ENCODE assay signal across 15 cellular contexts in genomic region chr1:176692431-176692830, GRCh38.
DNase-seq lines count a peak whose midpoint lies in the region; ATAC-seq lines count a peak whose summit lies in the region.
"Had no signal": no experiment of that assay in that cellular context is flagged by ENCODE, and none has a peak within 500 bp of the region (broad histone marks: within the 10 kb centered on the region; RNA-seq: fewer than 3 reads in every experiment).

No MANE protein-coding gene starts in this region.

- peak overlapping the region; percentile 63 for H4K91ac ChIP-seq in trophoblast cell (ENCODE audit: low read depth, low read length)

- H3K36me3 ChIP-seq in trophoblast cell (ENCODE audit: control insufficient read depth in 1 of 2, insufficient read depth in 2 of 2, low read length in 2 of 2): no peaks in the 10 kb centered on the region
- H3K36me3 ChIP-seq: suprapubic skin had no signal

- intact Hi-C loops in head of caudate nucleus (cut with DNase I): no loop called here

- H3K4me2 ChIP-seq in trophoblast cell (ENCODE audit: low read length): no peak overlapping the region

- H3K4ac ChIP-seq in trophoblast cell (ENCODE audit: low read depth, low read length): no peak overlapping the region

- H2AK5ac ChIP-seq in trophoblast cell (ENCODE audit: low read length): peak overlapping the region; percentile 55

- H2BK12ac ChIP-seq in trophoblast cell (ENCODE audit: low read length): peak overlapping the region; percentile 55

- H3K14ac ChIP-seq in trophoblast cell (ENCODE audit: low read length): peak overlapping the region; percentile 21

- DNase-seq in D341Med (ENCODE audit: low spot score) (peak; percentile 44), NCI-H2171 (lab: John Stamatoyannopoulos, UW) (peak; percentile 9), head of caudate nucleus (peak in 22 of 42 donors; percentile 1 to 65 (median 20)), trophoblast cell (no peak), NCI-H2227 treated with DMSO at 0.1 percent for 48 hours (lab: John Stamatoyannopoulos, UW) (no peak), RKO (ENCODE audit: low spot score) (no peak), NCI-H345 treated with DMSO at 0.1 percent for 48 hours (lab: John Stamatoyannopoulos, UW; ENCODE audit: unreplicated experiment) (no peak)
- DNase-seq: activated CD4-positive, alpha-beta memory T cell treated with anti-CD3 and anti-CD28 coated beads, Interleukin-2, amount 10 ng/mL, durations not matched to agents 7 days and 5 days; amniotic stem cell; immature natural killer cell; NCI-H1092 had no signal

- H3K27me3 ChIP-seq in trophoblast cell (ENCODE audit: insufficient read depth, low read length): no peaks in the 10 kb centered on the region
- H3K27me3 ChIP-seq: suprapubic skin had no signal

- no peak overlapping the region for H4K8ac ChIP-seq in trophoblast cell (ENCODE audit: low read depth, low read length)

- no peak overlapping the region for H4K12ac ChIP-seq in trophoblast cell (ENCODE audit: low read depth, low read length)

- H2BK120ac ChIP-seq in trophoblast cell (ENCODE audit: insufficient read depth, low read length, poor library complexity): peak overlapping the region; percentile 8

- H3K4me3 ChIP-seq in trophoblast cell (ENCODE audit: low read depth, low read length): peak overlapping the region; percentile 18
- H3K4me3 ChIP-seq: coronary artery, SK-N-MC, suprapubic skin had no signal

- peaks cover 24 to 27% of the 10 kb centered on the region in 2 experiments for H3K4me1 ChIP-seq in trophoblast cell (ENCODE audit: control insufficient read depth in 1 of 2, insufficient read depth in 2 of 2, low read length in 2 of 2)
- H3K4me1 ChIP-seq: suprapubic skin had no signal

- peaks cover 10% of the 10 kb centered on the region for H3K79me1 ChIP-seq in trophoblast cell (ENCODE audit: low read length)

- no peak overlapping the region for H3K9ac ChIP-seq in trophoblast cell (ENCODE audit: low read length)

- peak overlapping the region; percentile 17 for H3K23ac ChIP-seq in trophoblast cell (ENCODE audit: low read length)

- no peak overlapping the region for H2BK5ac ChIP-seq in trophoblast cell (ENCODE audit: low read depth, low read length, poor library complexity)

- no peaks in the 10 kb centered on the region for H3K79me2 ChIP-seq in trophoblast cell (ENCODE audit: control insufficient read depth, insufficient read depth, low read length, poor library complexity)

- H3K9me3 ChIP-seq in trophoblast cell (ENCODE audit: insufficient read depth, low read depth, low read length): no peaks in the 10 kb centered on the region
- H3K9me3 ChIP-seq: suprapubic skin had no signal

- no peak overlapping the region for H2AFZ ChIP-seq in trophoblast cell (ENCODE audit: insufficient read depth, low read length, poor library complexity)

- ATAC-seq in GM18868 (IDR thresholded peaks at IDR 0.05; ENCODE audit: unreplicated experiment): no peak

- H3K18ac ChIP-seq in trophoblast cell (ENCODE audit: low read length): peak overlapping the region; percentile 16

- no CpG with 5 or more reads among the region's 4 CpGs for WGBS in trophoblast cell (ENCODE audit: extremely low coverage, insufficient coverage, insufficient read length)

- peak overlapping the region; percentile 57 for H3K27ac ChIP-seq in trophoblast cell (ENCODE audit: low read depth, low read length)
- H3K27ac ChIP-seq: coronary artery, SK-N-MC, suprapubic skin had no signal

Comparison
In these comparisons a context has a peak if more than half of its experiments do, and no peak if none do; other contexts are left out.
1. DNase-seq: peak in D341Med (single experiment), NCI-H2171 (single experiment) and head of caudate nucleus (22 of 42); none in trophoblast cell (0 of 2), NCI-H2227 treated with DMSO at 0.1 percent for 48 hours (single experiment), RKO (single experiment) and NCI-H345 treated with DMSO at 0.1 percent for 48 hours (single experiment).